Comparison of ENCODE assay signal across 16 cellular contexts in genomic region chr14:63676615-63677014, GRCh38. TPM values are rescaled to one million over a fixed set of nuclear protein-coding genes. Genes with fewer than 3 reads are reported as not detected.
A peak's percentile ranks its signal among the peaks of the same experiment; 100 is the strongest.
DNase-seq lines count a peak whose midpoint lies in the region; ATAC-seq, FAIRE-seq and TF ChIP-seq lines count a peak whose summit lies in the region.
"Had no signal": no experiment of that assay in that cellular context is flagged by ENCODE, and none has a peak within 500 bp of the region (broad histone marks: within the 10 kb centered on the region; RNA-seq: fewer than 3 reads in every experiment).

No MANE protein-coding gene starts in this region.

- no peaks in the 10 kb centered on the region for H3K79me2 ChIP-seq in PC-3 (ENCODE audit: low read length)

- intact Hi-C loops in PC-3 (cut with micrococcal nuclease): no loop called here
- intact Hi-C loops in activated T-helper 1 cell treated with anti-CD3 and anti-CD28 coated beads, Interleukin-12 subunit alpha, Interleukin-12 subunit beta, Interleukin-2, Interleukin-4 antibody, amounts not matched to agents 30 ng/mL and 10 ng/mL and 1 ng/mL, durations not matched to agents 14 hours and 24 hours and 36 hours (cut with micrococcal nuclease): no loop called here
- intact Hi-C loops in Right ventricle myocardium inferior (cut with DNase I): no loop called here

- CTCF ChIA-PET in PC-3 (lab: Charles Lee): no interaction called here

- peak overlapping the region; percentile 48 for H3K27ac Mint-ChIP-seq in nephron progenitor cell
- no peak overlapping the region for H3K27ac Mint-ChIP-seq in activated T-helper 1 cell treated with anti-CD3 and anti-CD28 coated beads, Interleukin-12 subunit alpha, Interleukin-12 subunit beta, Interleukin-2, Interleukin-4 antibody, amounts not matched to agents 30 ng/mL and 10 ng/mL and 1 ng/mL, durations not matched to agents 14 hours and 24 hours and 36 hours
- H3K27ac Mint-ChIP-seq: CD14-positive monocyte, H9 had no signal

- DNase-seq in PC-3: no peak
- DNase-seq in nephron progenitor cell: no peak
- no peak for DNase-seq in urothelium cell line (ENCODE audit: low spot score)
- no peak for DNase-seq in activated T-helper 1 cell treated with anti-CD3 and anti-CD28 coated beads, Interleukin-12 subunit alpha, Interleukin-12 subunit beta, Interleukin-2, Interleukin-4 antibody, amounts not matched to agents 30 ng/mL and 10 ng/mL and 1 ng/mL, durations not matched to agents 14 hours and 24 hours and 36 hours (ENCODE audit: low spot score)
- no peak for DNase-seq in activated T-cell treated with anti-CD3 and anti-CD28 coated beads, Interleukin-2, amount 50 U/mL, for 4 hours
- no peak for DNase-seq in Right ventricle myocardium inferior (ENCODE audit: missing footprints)
- DNase-seq: AML-193; Calu3; CD4-positive, alpha-beta memory T cell; DMS79 treated with DMSO at 0.1 percent for 48 hours; GF-D8; H9 had no signal

- no peaks in the 10 kb centered on the region for H3K9me2 ChIP-seq in PC-3 (replicated peaks; ENCODE audit: low read length)

- no peaks in the 10 kb centered on the region for H3K9me3 Mint-ChIP-seq in nephron progenitor cell
- H3K9me3 Mint-ChIP-seq in activated T-helper 1 cell treated with anti-CD3 and anti-CD28 coated beads, Interleukin-12 subunit alpha, Interleukin-12 subunit beta, Interleukin-2, Interleukin-4 antibody, amounts not matched to agents 30 ng/mL and 10 ng/mL and 1 ng/mL, durations not matched to agents 14 hours and 24 hours and 36 hours: no peaks in the 10 kb centered on the region
- no peaks in the 10 kb centered on the region for H3K9me3 Mint-ChIP-seq in activated T-cell treated with anti-CD3 and anti-CD28 coated beads, Interleukin-2, amount 50 U/mL, for 4 hours
- H3K9me3 Mint-ChIP-seq: CD4-positive, alpha-beta memory T cell; H9 had no signal

- no peak for TF ChIP-seq CTCF in C4-2B (conservative IDR thresholded peaks at IDR 0.05)
- TF ChIP-seq CTCF in PC-3 (conservative IDR thresholded peaks at IDR 0.05; ENCODE audit: low read depth, low read length): no peak
- TF ChIP-seq CTCF in nephron progenitor cell (IDR thresholded peaks at IDR 0.05): no peak

- no TSS peak for BruUV-seq in PC-3 (replicated peaks; lab: Mats Ljungman, UMichigan)

- H3K27me3 Mint-ChIP-seq in nephron progenitor cell (ENCODE audit: low read depth, poor library complexity): no peaks in the 10 kb centered on the region
- H3K27me3 Mint-ChIP-seq in activated T-helper 1 cell treated with anti-CD3 and anti-CD28 coated beads, Interleukin-12 subunit alpha, Interleukin-12 subunit beta, Interleukin-2, Interleukin-4 antibody, amounts not matched to agents 30 ng/mL and 10 ng/mL and 1 ng/mL, durations not matched to agents 14 hours and 24 hours and 36 hours (ENCODE audit: insufficient read depth): peaks cover 1% of the 10 kb centered on the region
- H3K27me3 Mint-ChIP-seq in activated T-cell treated with anti-CD3 and anti-CD28 coated beads, Interleukin-2, amount 50 U/mL, for 4 hours (ENCODE audit: low read depth): no peaks in the 10 kb centered on the region
- H3K27me3 Mint-ChIP-seq: CD4-positive, alpha-beta memory T cell had no signal

- POLR2A ChIA-PET in PC-3 (lab: Charles Lee; ENCODE audit: unreplicated experiment): no interaction called here

- ATAC-seq in PC-3 (no peak), Right ventricle myocardium inferior (no peak)
- ATAC-seq in activated T-cell treated with anti-CD3 and anti-CD28 coated beads, Interleukin-2, amount 50 U/mL, for 4 hours: no peak

- no peaks in the 10 kb centered on the region for H3K9me3 ChIP-seq in PC-3 (ENCODE audit: low read length)

- H3K27me3 ChIP-seq in PC-3 (ENCODE audit: low read length): no peaks in the 10 kb centered on the region

- H3K4me3 Mint-ChIP-seq in nephron progenitor cell: no peak overlapping the region
- H3K4me3 Mint-ChIP-seq in activated T-helper 1 cell treated with anti-CD3 and anti-CD28 coated beads, Interleukin-12 subunit alpha, Interleukin-12 subunit beta, Interleukin-2, Interleukin-4 antibody, amounts not matched to agents 30 ng/mL and 10 ng/mL and 1 ng/mL, durations not matched to agents 14 hours and 24 hours and 36 hours: no peak overlapping the region
- H3K4me3 Mint-ChIP-seq in activated T-cell treated with anti-CD3 and anti-CD28 coated beads, Interleukin-2, amount 50 U/mL, for 4 hours: no peak overlapping the region
- H3K4me3 Mint-ChIP-seq: CD14-positive monocyte; CD4-positive, alpha-beta memory T cell; H9 had no signal

- H2AFZ ChIP-seq in PC-3 (ENCODE audit: low read length): no peak overlapping the region

- H3K27ac ChIP-seq in C4-2B (peak overlapping the region; percentile 100), PC-3 (ENCODE audit: low read length) (0 out of 2 replicates have a peak overlapping the region, but pooled peaks have one; percentile 94)

- no peaks in the 10 kb centered on the region for H3F3A ChIP-seq in PC-3 (ENCODE audit: low read length, unreplicated experiment)

- H4K20me1 ChIP-seq in PC-3 (ENCODE audit: low read length): no peaks in the 10 kb centered on the region

- H3K36me3 Mint-ChIP-seq in nephron progenitor cell (ENCODE audit: low read depth): peaks cover 22% of the 10 kb centered on the region
- H3K36me3 Mint-ChIP-seq in activated T-helper 1 cell treated with anti-CD3 and anti-CD28 coated beads, Interleukin-12 subunit alpha, Interleukin-12 subunit beta, Interleukin-2, Interleukin-4 antibody, amounts not matched to agents 30 ng/mL and 10 ng/mL and 1 ng/mL, durations not matched to agents 14 hours and 24 hours and 36 hours (ENCODE audit: low read depth): peaks cover 1% of the 10 kb centered on the region
- peaks cover 9% of the 10 kb centered on the region for H3K36me3 Mint-ChIP-seq in activated T-cell treated with anti-CD3 and anti-CD28 coated beads, Interleukin-2, amount 50 U/mL, for 4 hours (ENCODE audit: insufficient read depth)

- H3K4me1 Mint-ChIP-seq in nephron progenitor cell: peaks cover 20% of the 10 kb centered on the region
- H3K4me1 Mint-ChIP-seq in activated T-helper 1 cell treated with anti-CD3 and anti-CD28 coated beads, Interleukin-12 subunit alpha, Interleukin-12 subunit beta, Interleukin-2, Interleukin-4 antibody, amounts not matched to agents 30 ng/mL and 10 ng/mL and 1 ng/mL, durations not matched to agents 14 hours and 24 hours and 36 hours (ENCODE audit: low read depth): peaks cover 5% of the 10 kb centered on the region
- H3K4me1 Mint-ChIP-seq in activated T-cell treated with anti-CD3 and anti-CD28 coated beads, Interleukin-2, amount 50 U/mL, for 4 hours (ENCODE audit: low read depth): no peaks in the 10 kb centered on the region
- H3K4me1 Mint-ChIP-seq: CD14-positive monocyte, H9 had no signal

- no peak overlapping the region for H3K4me2 ChIP-seq in PC-3 (ENCODE audit: low read length)

- FAIRE-seq in urothelium cell line (lab: Jason Lieb, UNC): peak; percentile 37
- FAIRE-seq: A204.1, H1 had no signal

- peaks cover 26% of the 10 kb centered on the region for H3K4me1 ChIP-seq in PC-3 (ENCODE audit: insufficient read depth, low read length)

- peak overlapping the region; percentile 68; the same call in 1 of the 2 replicates for H3K9ac ChIP-seq in PC-3 (ENCODE audit: low read length)

- H3K36me3 ChIP-seq in PC-3 (ENCODE audit: low read depth, low read length): no peaks in the 10 kb centered on the region

- no peak overlapping the region for H3K4me3 ChIP-seq in PC-3 (ENCODE audit: low read length)

RNA-seq across cellular contexts. Expression of gene WDR89, which starts 34.9 kb away (rescaled TPM):
- 12.1 and 19.0 TPM in 2 replicates for total RNA-seq in PC-3 (2014; rRNA removed)
- total RNA-seq in activated T-helper 1 cell treated with anti-CD3 and anti-CD28 coated beads, Interleukin-12 subunit alpha, Interleukin-12 subunit beta, Interleukin-2, Interleukin-4 antibody, amounts not matched to agents 30 ng/mL and 10 ng/mL and 1 ng/mL, durations not matched to agents 14 hours and 24 hours and 36 hours: 26.8 and 27.4 TPM in 2 replicates
- 10 to 100 TPM; 33.1 to 38.5 (median 33.2) TPM for total RNA-seq in activated T-cell treated with anti-CD3 and anti-CD28 coated beads, Interleukin-2, amount 50 U/mL, for 4 hours
- total RNA-seq in Right ventricle myocardium inferior: 6.6 TPM

RNA-seq across cellular contexts. Expression of gene SGPP1, which starts 51.2 kb away (rescaled TPM):
- 15.9 and 19.3 TPM in 2 replicates for total RNA-seq in PC-3 (2014; rRNA removed)
- 14.7 and 14.8 TPM in 2 replicates for total RNA-seq in activated T-helper 1 cell treated with anti-CD3 and anti-CD28 coated beads, Interleukin-12 subunit alpha, Interleukin-12 subunit beta, Interleukin-2, Interleukin-4 antibody, amounts not matched to agents 30 ng/mL and 10 ng/mL and 1 ng/mL, durations not matched to agents 14 hours and 24 hours and 36 hours
- total RNA-seq in activated T-cell treated with anti-CD3 and anti-CD28 coated beads, Interleukin-2, amount 50 U/mL, for 4 hours: 10 to 100 TPM; 12.0 to 13.5 (median 12.8) TPM
- 5.4 TPM for total RNA-seq in Right ventricle myocardium inferior
